In the genomic region with DNA sequence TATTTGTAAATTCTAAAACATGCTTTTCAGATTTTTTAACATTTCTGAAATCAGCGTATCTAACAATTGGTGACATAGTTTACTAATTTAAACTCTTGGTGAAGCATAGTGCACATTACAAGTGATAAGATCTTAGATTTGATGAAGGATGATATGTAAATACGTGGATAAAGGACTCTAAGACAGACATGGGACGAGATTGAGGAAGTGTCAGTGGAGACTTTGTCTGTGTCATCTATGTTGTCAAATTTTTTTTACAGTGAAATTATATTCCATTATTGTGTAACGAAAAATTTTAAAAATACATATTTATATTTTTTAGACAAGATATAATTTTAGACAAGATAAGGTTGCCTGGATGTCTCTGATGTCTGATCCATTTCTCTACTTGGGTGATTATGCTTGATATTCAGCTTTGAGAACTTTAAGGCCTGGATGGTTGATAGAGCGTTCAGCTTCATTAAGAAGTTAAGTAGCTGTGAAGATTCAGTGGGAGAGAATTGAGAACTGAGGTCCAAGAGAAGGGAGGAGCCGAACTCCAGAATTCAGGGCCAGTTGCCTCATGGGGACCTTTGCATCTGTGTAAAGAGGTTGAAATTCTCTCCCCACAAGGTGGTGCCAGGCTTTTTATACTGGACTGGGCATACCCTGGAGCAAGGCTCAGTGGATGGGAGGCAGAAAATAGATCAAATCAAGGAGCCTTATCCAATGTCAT, we compare ENCODE assay signal across 1 cellular context.
TF ChIP-seq lines count a peak whose summit lies in the region.

No MANE protein-coding gene starts in this region.

TF ChIP-seq in WTC11, 78 proteins besides CTCF, POLR2A, EP300 and RAD21 (continued from another document):
- TF ChIP-seq FOXJ3 (CRISPR knock-in tag; IDR thresholded peaks at IDR 0.05; ENCODE audit: borderline replicate concordance) (no peak), RELA (CRISPR knock-in tag; IDR thresholded peaks at IDR 0.05; ENCODE audit: borderline replicate concordance) (no peak), ATF6 (CRISPR knock-in tag; IDR thresholded peaks at IDR 0.05) (no peak)
